22 cellular contexts compared by ENCODE assay signal in the genomic region with DNA sequence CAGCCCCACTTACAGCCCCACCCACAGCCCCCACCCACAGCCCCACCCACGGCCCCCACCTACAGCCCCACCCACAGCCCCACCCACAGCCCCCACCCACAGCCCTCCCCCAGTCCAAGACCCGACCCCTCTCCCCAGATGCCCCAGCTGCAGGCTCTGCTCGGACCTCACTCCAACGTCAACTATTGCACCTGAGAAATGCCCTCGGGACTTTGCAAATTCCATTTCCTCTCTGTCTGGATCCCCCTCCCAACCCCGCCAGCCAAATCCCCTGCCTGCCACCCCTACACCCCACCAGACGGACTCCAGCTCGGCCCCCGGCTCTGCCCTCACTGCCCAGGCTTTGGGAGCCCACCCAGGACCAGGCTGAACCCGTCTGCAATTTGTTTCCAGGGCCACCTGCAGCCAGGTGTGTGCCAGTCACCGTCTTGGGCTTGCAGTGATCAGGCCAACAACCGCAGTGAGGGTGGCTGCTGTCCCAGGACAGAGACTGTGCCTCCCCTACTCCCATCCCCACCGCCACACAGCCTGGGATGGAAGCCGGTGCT.
DNase-seq lines count a peak whose midpoint lies in the region; ATAC-seq, FAIRE-seq and TF ChIP-seq lines count a peak whose summit lies in the region.
"Had no signal": no experiment of that assay in that cellular context is flagged by ENCODE, and none has a peak within 500 bp of the region (broad histone marks: within the 10 kb centered on the region; RNA-seq: fewer than 3 reads in every experiment).

No MANE protein-coding gene starts in this region.

- H3K56ac ChIP-seq in H1 (replicated peaks; ENCODE audit: insufficient read length, low read depth, low read length): no peak overlapping the region

- no peaks in the 10 kb centered on the region for H4K20me1 ChIP-seq in H1 (replicated peaks in 1 of 2; ENCODE audit: control insufficient read depth in 1 of 2, insufficient read depth in 2 of 2, low read length in 2 of 2)

- WGBS in H1 (ENCODE audit: extremely low coverage in 1 of 2, insufficient coverage in 1 of 2, insufficient read length in 1 of 2, insufficient replicate concordance in 2 of 2, low coverage in 1 of 2, low lambda C conversion rate in 2 of 2, missing lambda C conversion rate in 1 of 2), 2 experiments: 84% methylated on average over 11 of the region's 14 CpGs; no CpG with 5 or more reads in 1 of the 2 experiments
- WGBS in neuronal stem cell (ENCODE audit: extremely low coverage in 2 of 2, insufficient read length in 2 of 2, insufficient replicate concordance in 1 of 2), 2 donors: no CpG with 5 or more reads among the region's 14 CpGs
- WGBS in small intestine, 3 donors: 36 to 50% (median 41%) methylated on average over 12 to 13 of the region's 14 CpGs

- no peak overlapping the region for H3K18ac ChIP-seq in H1 (ENCODE audit: extremely low read depth, low read length)
- H3K18ac ChIP-seq in neuronal stem cell (ENCODE audit: low read length): peak overlapping the region; percentile 84

- intact Hi-C loops in Right ventricle myocardium inferior (cut with DNase I): no loop called here
- intact Hi-C loops in cardiac septum (cut with DNase I): no loop called here

- H4K8ac ChIP-seq in H1 (ENCODE audit: extremely low read depth, insufficient read depth, low read length): no peak overlapping the region
- H4K8ac ChIP-seq in neuronal stem cell (ENCODE audit: low read depth, low read length): no peak overlapping the region

- no peak for ATAC-seq in Right ventricle myocardium inferior
- ATAC-seq: A549 had no signal

- H3K4ac ChIP-seq in H1 (replicated peaks; ENCODE audit: insufficient read length, low read depth, low read length): no peak overlapping the region
- H3K4ac ChIP-seq in neuronal stem cell (ENCODE audit: low read length): no peak overlapping the region

- H2AFZ ChIP-seq in H1 (ENCODE audit: low read length) (no peak overlapping the region), neuronal stem cell (ENCODE audit: low read length) (no peak overlapping the region)

- no peaks in the 10 kb centered on the region for H3K9me3 Mint-ChIP-seq in activated CD4-positive, alpha-beta memory T cell treated with anti-CD3 and anti-CD28 coated beads, Interleukin-2, amount 10 ng/mL, durations not matched to agents 7 days and 5 days

- no peaks in the 10 kb centered on the region for H3K23me2 ChIP-seq in H1 (ENCODE audit: low read depth, low read length)

- no peak overlapping the region for H3K9ac ChIP-seq in H1 (replicated peaks in 1 of 4; ENCODE audit: extremely low read depth in 1 of 4, low read depth in 3 of 4, low read length in 3 of 4)
- H3K9ac ChIP-seq in neuronal stem cell (ENCODE audit: low read depth, low read length, poor library complexity): no peak overlapping the region

- H4K5ac ChIP-seq in H1 (ENCODE audit: insufficient read length, low read depth, low read length): no peak overlapping the region

- H2AK5ac ChIP-seq in H1 (ENCODE audit: low read depth, low read length): no peak overlapping the region
- H2AK5ac ChIP-seq in neuronal stem cell (ENCODE audit: low read depth, low read length): no peak overlapping the region

- no peak for TF ChIP-seq POLR2A in H1 (IDR thresholded peaks at IDR 0.05; ENCODE audit: control extremely low read depth in 1 of 2, low read depth in 2 of 2, low read length in 2 of 2)

- H3K4me1 ChIP-seq in H1 (replicated peaks in 1 of 4; ENCODE audit: control insufficient read depth in 3 of 4, insufficient read depth in 4 of 4, low read length in 3 of 4) (no peaks in the 10 kb centered on the region), neuronal stem cell (ENCODE audit: control insufficient read depth in 2 of 2, insufficient read depth in 1 of 2, low read depth in 1 of 2, low read length in 2 of 2) (no peaks in the 10 kb centered on the region), small intestine (ENCODE audit: control insufficient read depth in 2 of 2, insufficient read depth in 1 of 2, low read depth in 1 of 2, low read length in 1 of 2) (no peaks in the 10 kb centered on the region)
- H3K4me1 ChIP-seq: A549 had no signal

- H3K4me3 Mint-ChIP-seq in activated CD4-positive, alpha-beta memory T cell treated with anti-CD3 and anti-CD28 coated beads, Interleukin-2, amount 10 ng/mL, durations not matched to agents 7 days and 5 days: no peak overlapping the region
- H3K4me3 Mint-ChIP-seq: CD4-positive, alpha-beta memory T cell had no signal

- H3K36me3 Mint-ChIP-seq in activated CD4-positive, alpha-beta memory T cell treated with anti-CD3 and anti-CD28 coated beads, Interleukin-2, amount 10 ng/mL, durations not matched to agents 7 days and 5 days (ENCODE audit: low read depth): no peaks in the 10 kb centered on the region
- H3K36me3 Mint-ChIP-seq: CD4-positive, alpha-beta memory T cell had no signal

- DNase-seq in Right ventricle myocardium inferior (ENCODE audit: missing footprints): peak; percentile 46
- no peak for DNase-seq in cardiac septum (ENCODE audit: low spot score)
- peak; percentile 62 for DNase-seq in H7
- DNase-seq in H1 (ENCODE audit: low read depth in 1 of 2, low spot score in 2 of 2): no peak
- no peak for DNase-seq in neuronal stem cell (ENCODE audit: low spot score)
- DNase-seq in NCI-H2196 treated with DMSO at 0.1 percent for 48 hours (lab: John Stamatoyannopoulos, UW; ENCODE audit: unreplicated experiment): no peak
- DNase-seq in activated CD4-positive, alpha-beta memory T cell treated with anti-CD3 and anti-CD28 coated beads, Interleukin-2, amount 10 ng/mL, durations not matched to agents 7 days and 5 days: no peak
- no peak for DNase-seq in small intestine
- DNase-seq: ACHN; AML-193; C1 segment of cervical spinal cord; Calu3; CD4-positive, alpha-beta memory T cell; COR-L47; DMS53; DMS79 treated with DMSO at 0.1 percent for 48 hours; GF-D8; HCEC 1CT had no signal

- H4K91ac ChIP-seq in H1 (replicated peaks; ENCODE audit: insufficient read length, low read length): peak overlapping the region; percentile 81
- H4K91ac ChIP-seq in neuronal stem cell (ENCODE audit: low read depth, low read length, poor library complexity): no peak overlapping the region

- H2BK15ac ChIP-seq in H1 (ENCODE audit: low read length) (no peak overlapping the region; the same call in 1 of the 2 replicates), neuronal stem cell (ENCODE audit: low read length) (no peak overlapping the region)

- H3K4me3 ChIP-seq in H7 (ENCODE audit: insufficient read depth, low read depth, low read length): no peak overlapping the region
- H3K4me3 ChIP-seq in H1 (ENCODE audit: extremely low read depth in 1 of 4, insufficient read depth in 2 of 4, low read depth in 3 of 4, low read length in 4 of 4): no peak overlapping the region
- peak overlapping the region in 1 of 2 donors; percentile 36 for H3K4me3 ChIP-seq in neuronal stem cell (ENCODE audit: low read length in 2 of 2)
- no peak overlapping the region for H3K4me3 ChIP-seq in small intestine (ENCODE audit: low read depth in 1 of 2, low read length in 2 of 2)
- H3K4me3 ChIP-seq: A549 had no signal

- peaks cover 0 to 6% of the 10 kb centered on the region in 2 experiments; a peak in 1 of 4 replicates for H3K9me3 ChIP-seq in H1 (ENCODE audit: insufficient read depth in 2 of 2, low read depth in 1 of 2, low read length in 1 of 2)
- H3K9me3 ChIP-seq in neuronal stem cell (replicated peaks in 1 of 2; ENCODE audit: control insufficient read depth in 2 of 2, insufficient read depth in 1 of 2, low read depth in 1 of 2, low read length in 2 of 2): no peaks in the 10 kb centered on the region
- H3K9me3 ChIP-seq in small intestine (ENCODE audit: control insufficient read depth, low read depth): no peaks in the 10 kb centered on the region
- H3K9me3 ChIP-seq: A549 had no signal

- H2BK12ac ChIP-seq in H1 (ENCODE audit: low read depth, low read length) (no peak overlapping the region), neuronal stem cell (ENCODE audit: low read length) (no peak overlapping the region)

- H3K4me1 Mint-ChIP-seq in activated CD4-positive, alpha-beta memory T cell treated with anti-CD3 and anti-CD28 coated beads, Interleukin-2, amount 10 ng/mL, durations not matched to agents 7 days and 5 days: no peaks in the 10 kb centered on the region
- H3K4me1 Mint-ChIP-seq: CD4-positive, alpha-beta memory T cell had no signal

- no peaks in the 10 kb centered on the region for H3K27me3 ChIP-seq in H7 (ENCODE audit: control insufficient read depth, insufficient read depth, low read length)
- no peaks in the 10 kb centered on the region; a peak in 1 of 7 replicates for H3K27me3 ChIP-seq in H1 (replicated peaks in 1 of 4; ENCODE audit: control insufficient read depth in 3 of 4, extremely low read depth in 1 of 4, insufficient read depth in 3 of 4, low read length in 3 of 4)
- H3K27me3 ChIP-seq in neuronal stem cell (ENCODE audit: control insufficient read depth in 3 of 3, insufficient read depth in 3 of 3, low read depth in 1 of 3, low read length in 3 of 3): no peaks in the 10 kb centered on the region
- no peaks in the 10 kb centered on the region for H3K27me3 ChIP-seq in small intestine (ENCODE audit: control insufficient read depth in 2 of 2, insufficient read depth in 2 of 2, low read length in 2 of 2)

- no peak for TF ChIP-seq CTCF in H1 (IDR thresholded peaks at IDR 0.05; ENCODE audit: control extremely low read depth in 1 of 3, insufficient read depth in 1 of 3, low read depth in 1 of 3, low read length in 3 of 3)

- no peaks in the 10 kb centered on the region for H3K79me2 ChIP-seq in H1 (ENCODE audit: control insufficient read depth in 1 of 2, insufficient read depth in 2 of 2, low read length in 2 of 2)

- H3K14ac ChIP-seq in H1 (ENCODE audit: insufficient read length) (no peak overlapping the region), neuronal stem cell (ENCODE audit: low read length) (no peak overlapping the region)

- no peak overlapping the region for H2BK20ac ChIP-seq in H1 (ENCODE audit: low read length)

- no peak for TF ChIP-seq EP300 in H1 (IDR thresholded peaks at IDR 0.05; ENCODE audit: borderline replicate concordance in 1 of 2, low read depth in 2 of 2, low read length in 2 of 2)

- CTCF ChIA-PET in H1 (lab: Charles Lee; ENCODE audit: partially characterized antibody): no interaction called here
- CTCF ChIA-PET in activated CD4-positive, alpha-beta memory T cell treated with anti-CD3 and anti-CD28 coated beads, Interleukin-2, amount 10 ng/mL, durations not matched to agents 7 days and 5 days (lab: Charles Lee): no interaction called here

- H3K79me1 ChIP-seq in H1 (ENCODE audit: low read depth, low read length) (no peaks in the 10 kb centered on the region), neuronal stem cell (ENCODE audit: low read depth, low read length) (no peaks in the 10 kb centered on the region)

- TF ChIP-seq RAD21 in H1 (IDR thresholded peaks at IDR 0.05 in 1 of 2, conservative IDR thresholded peaks at IDR 0.05 in 1 of 2; ENCODE audit: low read depth in 2 of 2, low read length in 2 of 2): no peak

- H3K23ac ChIP-seq in H1 (ENCODE audit: insufficient read length) (no peak overlapping the region), neuronal stem cell (ENCODE audit: low read depth, low read length, poor library complexity) (peak overlapping the region; percentile 70)

- H3K36me3 ChIP-seq in H7 (replicated peaks; ENCODE audit: control insufficient read depth, insufficient read depth, low read length): no peaks in the 10 kb centered on the region
- no peaks in the 10 kb centered on the region for H3K36me3 ChIP-seq in H1 (ENCODE audit: control insufficient read depth in 2 of 4, insufficient read depth in 4 of 4, low read length in 3 of 4)
- H3K36me3 ChIP-seq in neuronal stem cell (replicated peaks in 1 of 2; ENCODE audit: control insufficient read depth in 2 of 2, insufficient read depth in 2 of 2, low read length in 2 of 2): no peaks in the 10 kb centered on the region
- H3K36me3 ChIP-seq in small intestine (ENCODE audit: control insufficient read depth in 2 of 2, insufficient read depth in 2 of 2, low read length in 2 of 2): no peaks in the 10 kb centered on the region

- no peak for FAIRE-seq in H1 (lab: Jason Lieb, UNC)
- FAIRE-seq in small intestine (lab: Jason Lieb, UNC): no peak
- FAIRE-seq: A549, GM12891, GM18507 had no signal

- H3K27ac ChIP-seq in H1 (ENCODE audit: low read depth, low read length) (no peak overlapping the region), neuronal stem cell (replicated peaks; ENCODE audit: low read length) (no peak overlapping the region), small intestine (ENCODE audit: low read depth in 1 of 2, low read length in 1 of 2) (no peak overlapping the region)
- H3K27ac ChIP-seq: 22Rv1, A549 had no signal

- POLR2A ChIA-PET in H1 (lab: Charles Lee; ENCODE audit: partially characterized antibody): no interaction called here
- POLR2A ChIA-PET in activated CD4-positive, alpha-beta memory T cell treated with anti-CD3 and anti-CD28 coated beads, Interleukin-2, amount 10 ng/mL, durations not matched to agents 7 days and 5 days (lab: Charles Lee): no interaction called here

- H3K4me2 ChIP-seq in H1 (ENCODE audit: insufficient read depth in 1 of 2, low read depth in 2 of 2, low read length in 2 of 2) (no peak overlapping the region), neuronal stem cell (ENCODE audit: insufficient read depth, low read length, poor library complexity, severe bottlenecking) (no peak overlapping the region)
- H3K4me2 ChIP-seq: A549 had no signal

- no peak overlapping the region for H3K27ac Mint-ChIP-seq in activated CD4-positive, alpha-beta memory T cell treated with anti-CD3 and anti-CD28 coated beads, Interleukin-2, amount 10 ng/mL, durations not matched to agents 7 days and 5 days
- H3K27ac Mint-ChIP-seq: CD4-positive, alpha-beta memory T cell had no signal

- H3K27me3 Mint-ChIP-seq in activated CD4-positive, alpha-beta memory T cell treated with anti-CD3 and anti-CD28 coated beads, Interleukin-2, amount 10 ng/mL, durations not matched to agents 7 days and 5 days: no peaks in the 10 kb centered on the region

- H2BK5ac ChIP-seq in H1 (ENCODE audit: low read depth, low read length) (no peak overlapping the region), neuronal stem cell (ENCODE audit: low read length) (no peak overlapping the region)

- H2BK120ac ChIP-seq in H1 (replicated peaks; ENCODE audit: low read depth, low read length): no peak overlapping the region
- no peak overlapping the region for H2BK120ac ChIP-seq in neuronal stem cell (ENCODE audit: low read depth, low read length)

Comparison
In these comparisons a context has a peak if more than half of its experiments do, and no peak if none do; other contexts are left out.
1. DNase-seq: peak in Right ventricle myocardium inferior (single experiment) and H7 (single experiment); none in cardiac septum (single experiment), H1 (0 of 2), neuronal stem cell (single experiment), NCI-H2196 treated with DMSO at 0.1 percent for 48 hours (single experiment), activated CD4-positive, alpha-beta memory T cell treated with anti-CD3 and anti-CD28 coated beads, Interleukin-2, amount 10 ng/mL, durations not matched to agents 7 days and 5 days (single experiment) and small intestine (single experiment).